In the genomic region with DNA sequence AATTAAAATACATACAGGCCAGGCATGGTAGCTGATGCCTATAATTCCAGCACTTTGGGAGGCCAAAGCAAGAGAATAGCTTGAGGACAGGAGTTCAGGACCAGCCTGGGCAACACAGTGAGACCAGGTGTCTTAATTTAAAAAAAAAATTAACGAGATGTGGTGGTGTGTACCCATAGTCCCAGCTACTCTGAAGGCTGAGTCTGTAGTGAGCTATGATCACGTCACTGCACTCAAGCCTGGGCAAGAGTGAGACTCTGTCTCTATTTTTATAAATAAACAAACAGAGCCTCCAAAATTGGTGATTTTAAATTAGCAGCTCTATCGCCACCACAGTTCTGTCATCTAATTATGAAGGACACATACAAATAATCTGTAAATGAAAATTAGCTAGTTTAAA, we compare ENCODE assay signal across 2 cellular contexts.
TF ChIP-seq lines count a peak whose summit lies in the region.

No MANE protein-coding gene starts in this region.

TF ChIP-seq in HEK293, 187 proteins besides CTCF, POLR2A, EP300 and RAD21 (continued from another document):
- TF ChIP-seq, protein P1, sequence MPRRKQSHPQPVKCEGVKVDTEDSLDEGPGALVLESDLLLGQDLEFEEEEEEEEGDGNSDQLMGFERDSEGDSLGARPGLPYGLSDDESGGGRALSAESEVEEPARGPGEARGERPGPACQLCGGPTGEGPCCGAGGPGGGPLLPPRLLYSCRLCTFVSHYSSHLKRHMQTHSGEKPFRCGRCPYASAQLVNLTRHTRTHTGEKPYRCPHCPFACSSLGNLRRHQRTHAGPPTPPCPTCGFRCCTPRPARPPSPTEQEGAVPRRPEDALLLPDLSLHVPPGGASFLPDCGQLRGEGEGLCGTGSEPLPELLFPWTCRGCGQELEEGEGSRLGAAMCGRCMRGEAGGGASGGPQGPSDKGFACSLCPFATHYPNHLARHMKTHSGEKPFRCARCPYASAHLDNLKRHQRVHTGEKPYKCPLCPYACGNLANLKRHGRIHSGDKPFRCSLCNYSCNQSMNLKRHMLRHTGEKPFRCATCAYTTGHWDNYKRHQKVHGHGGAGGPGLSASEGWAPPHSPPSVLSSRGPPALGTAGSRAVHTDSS (tag by site-specific recombination; IDR thresholded peaks at IDR 0.05) = no peak
- TF ChIP-seq, protein P2, sequence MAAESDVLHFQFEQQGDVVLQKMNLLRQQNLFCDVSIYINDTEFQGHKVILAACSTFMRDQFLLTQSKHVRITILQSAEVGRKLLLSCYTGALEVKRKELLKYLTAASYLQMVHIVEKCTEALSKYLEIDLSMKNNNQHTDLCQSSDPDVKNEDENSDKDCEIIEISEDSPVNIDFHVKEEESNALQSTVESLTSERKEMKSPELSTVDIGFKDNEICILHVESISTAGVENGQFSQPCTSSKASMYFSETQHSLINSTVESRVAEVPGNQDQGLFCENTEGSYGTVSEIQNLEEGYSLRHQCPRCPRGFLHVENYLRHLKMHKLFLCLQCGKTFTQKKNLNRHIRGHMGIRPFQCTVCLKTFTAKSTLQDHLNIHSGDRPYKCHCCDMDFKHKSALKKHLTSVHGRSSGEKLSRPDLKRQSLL (tag by site-specific recombination; IDR thresholded peaks at IDR 0.05) = peak; percentile 60; the same call in 1 of the 2 replicates

TF ChIP-seq in endothelial cell of umbilical vein, 7 proteins besides CTCF, POLR2A, EP300 and RAD21 (continued from another document):
- TF ChIP-seq, protein P3, sequence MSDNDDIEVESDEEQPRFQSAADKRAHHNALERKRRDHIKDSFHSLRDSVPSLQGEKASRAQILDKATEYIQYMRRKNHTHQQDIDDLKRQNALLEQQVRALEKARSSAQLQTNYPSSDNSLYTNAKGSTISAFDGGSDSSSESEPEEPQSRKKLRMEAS (IDR thresholded peaks at IDR 0.05; ENCODE audit: insufficient read depth, insufficient read length) = no peak
